1 cellular context compared by ENCODE assay signal in the genomic region with DNA sequence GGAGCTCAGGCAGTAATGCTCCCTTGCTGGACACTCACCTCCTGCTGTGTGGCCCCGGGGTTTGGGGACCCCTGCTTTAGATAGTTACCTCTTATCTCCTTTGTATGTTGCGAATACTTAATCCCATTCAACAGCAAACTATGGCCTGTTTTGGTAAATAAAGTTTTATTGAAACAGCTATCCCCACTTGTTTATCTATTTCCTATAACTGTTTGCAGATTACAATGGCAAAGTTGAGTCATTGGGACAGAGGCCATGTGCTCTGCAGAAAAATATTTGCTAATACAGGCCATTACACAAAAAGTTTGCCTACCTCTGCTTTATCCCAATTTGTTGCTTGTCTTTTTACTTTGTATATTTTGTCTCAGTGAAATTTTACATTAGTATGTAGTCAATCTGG.
TF ChIP-seq lines count a peak whose summit lies in the region.

No MANE protein-coding gene starts in this region.

TF ChIP-seq in GM12878, 131 proteins besides CTCF, POLR2A, EP300 and RAD21 (continued from another document):
- TF ChIP-seq, protein P1, sequence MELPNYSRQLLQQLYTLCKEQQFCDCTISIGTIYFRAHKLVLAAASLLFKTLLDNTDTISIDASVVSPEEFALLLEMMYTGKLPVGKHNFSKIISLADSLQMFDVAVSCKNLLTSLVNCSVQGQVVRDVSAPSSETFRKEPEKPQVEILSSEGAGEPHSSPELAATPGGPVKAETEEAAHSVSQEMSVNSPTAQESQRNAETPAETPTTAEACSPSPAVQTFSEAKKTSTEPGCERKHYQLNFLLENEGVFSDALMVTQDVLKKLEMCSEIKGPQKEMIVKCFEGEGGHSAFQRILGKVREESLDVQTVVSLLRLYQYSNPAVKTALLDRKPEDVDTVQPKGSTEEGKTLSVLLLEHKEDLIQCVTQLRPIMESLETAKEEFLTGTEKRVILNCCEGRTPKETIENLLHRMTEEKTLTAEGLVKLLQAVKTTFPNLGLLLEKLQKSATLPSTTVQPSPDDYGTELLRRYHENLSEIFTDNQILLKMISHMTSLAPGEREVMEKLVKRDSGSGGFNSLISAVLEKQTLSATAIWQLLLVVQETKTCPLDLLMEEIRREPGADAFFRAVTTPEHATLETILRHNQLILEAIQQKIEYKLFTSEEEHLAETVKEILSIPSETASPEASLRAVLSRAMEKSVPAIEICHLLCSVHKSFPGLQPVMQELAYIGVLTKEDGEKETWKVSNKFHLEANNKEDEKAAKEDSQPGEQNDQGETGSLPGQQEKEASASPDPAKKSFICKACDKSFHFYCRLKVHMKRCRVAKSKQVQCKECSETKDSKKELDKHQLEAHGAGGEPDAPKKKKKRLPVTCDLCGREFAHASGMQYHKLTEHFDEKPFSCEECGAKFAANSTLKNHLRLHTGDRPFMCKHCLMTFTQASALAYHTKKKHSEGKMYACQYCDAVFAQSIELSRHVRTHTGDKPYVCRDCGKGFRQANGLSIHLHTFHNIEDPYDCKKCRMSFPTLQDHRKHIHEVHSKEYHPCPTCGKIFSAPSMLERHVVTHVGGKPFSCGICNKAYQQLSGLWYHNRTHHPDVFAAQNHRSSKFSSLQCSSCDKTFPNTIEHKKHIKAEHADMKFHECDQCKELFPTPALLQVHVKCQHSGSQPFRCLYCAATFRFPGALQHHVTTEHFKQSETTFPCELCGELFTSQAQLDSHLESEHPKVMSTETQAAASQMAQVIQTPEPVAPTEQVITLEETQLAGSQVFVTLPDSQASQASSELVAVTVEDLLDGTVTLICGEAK (IDR thresholded peaks at IDR 0.05; ENCODE audit: borderline replicate concordance) = peak; percentile 34; the same call in 1 of the 2 replicates
- no peak for TF ChIP-seq BACH1 (IDR thresholded peaks at IDR 0.05; ENCODE audit: borderline replicate concordance)
- TF ChIP-seq, protein P2, sequence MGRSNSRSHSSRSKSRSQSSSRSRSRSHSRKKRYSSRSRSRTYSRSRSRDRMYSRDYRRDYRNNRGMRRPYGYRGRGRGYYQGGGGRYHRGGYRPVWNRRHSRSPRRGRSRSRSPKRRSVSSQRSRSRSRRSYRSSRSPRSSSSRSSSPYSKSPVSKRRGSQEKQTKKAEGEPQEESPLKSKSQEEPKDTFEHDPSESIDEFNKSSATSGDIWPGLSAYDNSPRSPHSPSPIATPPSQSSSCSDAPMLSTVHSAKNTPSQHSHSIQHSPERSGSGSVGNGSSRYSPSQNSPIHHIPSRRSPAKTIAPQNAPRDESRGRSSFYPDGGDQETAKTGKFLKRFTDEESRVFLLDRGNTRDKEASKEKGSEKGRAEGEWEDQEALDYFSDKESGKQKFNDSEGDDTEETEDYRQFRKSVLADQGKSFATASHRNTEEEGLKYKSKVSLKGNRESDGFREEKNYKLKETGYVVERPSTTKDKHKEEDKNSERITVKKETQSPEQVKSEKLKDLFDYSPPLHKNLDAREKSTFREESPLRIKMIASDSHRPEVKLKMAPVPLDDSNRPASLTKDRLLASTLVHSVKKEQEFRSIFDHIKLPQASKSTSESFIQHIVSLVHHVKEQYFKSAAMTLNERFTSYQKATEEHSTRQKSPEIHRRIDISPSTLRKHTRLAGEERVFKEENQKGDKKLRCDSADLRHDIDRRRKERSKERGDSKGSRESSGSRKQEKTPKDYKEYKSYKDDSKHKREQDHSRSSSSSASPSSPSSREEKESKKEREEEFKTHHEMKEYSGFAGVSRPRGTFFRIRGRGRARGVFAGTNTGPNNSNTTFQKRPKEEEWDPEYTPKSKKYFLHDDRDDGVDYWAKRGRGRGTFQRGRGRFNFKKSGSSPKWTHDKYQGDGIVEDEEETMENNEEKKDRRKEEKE (IDR thresholded peaks at IDR 0.05) = no peak
